ENCODE assay signal across 1 cellular context in the genomic region with DNA sequence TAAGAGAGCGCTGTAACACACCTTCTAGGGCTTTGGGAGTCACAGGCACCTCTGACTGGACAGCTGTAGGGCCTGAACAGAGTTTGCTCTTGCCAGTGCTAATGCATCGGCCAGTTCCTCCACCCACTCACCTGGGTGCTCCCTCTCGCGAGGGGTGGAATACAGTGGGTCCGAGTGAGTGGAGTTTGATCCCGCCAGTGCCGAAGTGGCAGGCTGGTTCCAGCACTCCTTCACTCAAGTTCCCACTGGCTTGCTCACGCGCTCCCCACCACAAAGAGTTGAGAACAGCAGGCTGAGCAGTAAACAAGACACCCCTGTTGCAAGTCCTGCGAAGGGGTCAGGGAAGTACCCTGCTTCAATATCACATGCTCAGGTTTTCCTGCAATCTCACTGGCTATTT.
TF ChIP-seq lines count a peak whose summit lies in the region.

No MANE protein-coding gene starts in this region.

TF ChIP-seq in GM23338, 12 proteins besides CTCF, POLR2A, EP300 and RAD21:
- TF ChIP-seq, protein P1, sequence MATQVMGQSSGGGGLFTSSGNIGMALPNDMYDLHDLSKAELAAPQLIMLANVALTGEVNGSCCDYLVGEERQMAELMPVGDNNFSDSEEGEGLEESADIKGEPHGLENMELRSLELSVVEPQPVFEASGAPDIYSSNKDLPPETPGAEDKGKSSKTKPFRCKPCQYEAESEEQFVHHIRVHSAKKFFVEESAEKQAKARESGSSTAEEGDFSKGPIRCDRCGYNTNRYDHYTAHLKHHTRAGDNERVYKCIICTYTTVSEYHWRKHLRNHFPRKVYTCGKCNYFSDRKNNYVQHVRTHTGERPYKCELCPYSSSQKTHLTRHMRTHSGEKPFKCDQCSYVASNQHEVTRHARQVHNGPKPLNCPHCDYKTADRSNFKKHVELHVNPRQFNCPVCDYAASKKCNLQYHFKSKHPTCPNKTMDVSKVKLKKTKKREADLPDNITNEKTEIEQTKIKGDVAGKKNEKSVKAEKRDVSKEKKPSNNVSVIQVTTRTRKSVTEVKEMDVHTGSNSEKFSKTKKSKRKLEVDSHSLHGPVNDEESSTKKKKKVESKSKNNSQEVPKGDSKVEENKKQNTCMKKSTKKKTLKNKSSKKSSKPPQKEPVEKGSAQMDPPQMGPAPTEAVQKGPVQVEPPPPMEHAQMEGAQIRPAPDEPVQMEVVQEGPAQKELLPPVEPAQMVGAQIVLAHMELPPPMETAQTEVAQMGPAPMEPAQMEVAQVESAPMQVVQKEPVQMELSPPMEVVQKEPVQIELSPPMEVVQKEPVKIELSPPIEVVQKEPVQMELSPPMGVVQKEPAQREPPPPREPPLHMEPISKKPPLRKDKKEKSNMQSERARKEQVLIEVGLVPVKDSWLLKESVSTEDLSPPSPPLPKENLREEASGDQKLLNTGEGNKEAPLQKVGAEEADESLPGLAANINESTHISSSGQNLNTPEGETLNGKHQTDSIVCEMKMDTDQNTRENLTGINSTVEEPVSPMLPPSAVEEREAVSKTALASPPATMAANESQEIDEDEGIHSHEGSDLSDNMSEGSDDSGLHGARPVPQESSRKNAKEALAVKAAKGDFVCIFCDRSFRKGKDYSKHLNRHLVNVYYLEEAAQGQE (IDR thresholded peaks at IDR 0.05; ENCODE audit: unreplicated experiment), result no peak
- no peak for TF ChIP-seq ZNF331 (CRISPR knock-in tag; IDR thresholded peaks at IDR 0.05; ENCODE audit: low read depth)
- no peak for TF ChIP-seq JUNB (IDR thresholded peaks at IDR 0.05; ENCODE audit: unreplicated experiment)
- TF ChIP-seq, protein P2, sequence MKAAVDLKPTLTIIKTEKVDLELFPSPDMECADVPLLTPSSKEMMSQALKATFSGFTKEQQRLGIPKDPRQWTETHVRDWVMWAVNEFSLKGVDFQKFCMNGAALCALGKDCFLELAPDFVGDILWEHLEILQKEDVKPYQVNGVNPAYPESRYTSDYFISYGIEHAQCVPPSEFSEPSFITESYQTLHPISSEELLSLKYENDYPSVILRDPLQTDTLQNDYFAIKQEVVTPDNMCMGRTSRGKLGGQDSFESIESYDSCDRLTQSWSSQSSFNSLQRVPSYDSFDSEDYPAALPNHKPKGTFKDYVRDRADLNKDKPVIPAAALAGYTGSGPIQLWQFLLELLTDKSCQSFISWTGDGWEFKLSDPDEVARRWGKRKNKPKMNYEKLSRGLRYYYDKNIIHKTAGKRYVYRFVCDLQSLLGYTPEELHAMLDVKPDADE (IDR thresholded peaks at IDR 0.05), result no peak
- no peak for TF ChIP-seq CREB1 (CRISPR knock-in tag; IDR thresholded peaks at IDR 0.05; ENCODE audit: low read depth)
- TF ChIP-seq, protein P3, sequence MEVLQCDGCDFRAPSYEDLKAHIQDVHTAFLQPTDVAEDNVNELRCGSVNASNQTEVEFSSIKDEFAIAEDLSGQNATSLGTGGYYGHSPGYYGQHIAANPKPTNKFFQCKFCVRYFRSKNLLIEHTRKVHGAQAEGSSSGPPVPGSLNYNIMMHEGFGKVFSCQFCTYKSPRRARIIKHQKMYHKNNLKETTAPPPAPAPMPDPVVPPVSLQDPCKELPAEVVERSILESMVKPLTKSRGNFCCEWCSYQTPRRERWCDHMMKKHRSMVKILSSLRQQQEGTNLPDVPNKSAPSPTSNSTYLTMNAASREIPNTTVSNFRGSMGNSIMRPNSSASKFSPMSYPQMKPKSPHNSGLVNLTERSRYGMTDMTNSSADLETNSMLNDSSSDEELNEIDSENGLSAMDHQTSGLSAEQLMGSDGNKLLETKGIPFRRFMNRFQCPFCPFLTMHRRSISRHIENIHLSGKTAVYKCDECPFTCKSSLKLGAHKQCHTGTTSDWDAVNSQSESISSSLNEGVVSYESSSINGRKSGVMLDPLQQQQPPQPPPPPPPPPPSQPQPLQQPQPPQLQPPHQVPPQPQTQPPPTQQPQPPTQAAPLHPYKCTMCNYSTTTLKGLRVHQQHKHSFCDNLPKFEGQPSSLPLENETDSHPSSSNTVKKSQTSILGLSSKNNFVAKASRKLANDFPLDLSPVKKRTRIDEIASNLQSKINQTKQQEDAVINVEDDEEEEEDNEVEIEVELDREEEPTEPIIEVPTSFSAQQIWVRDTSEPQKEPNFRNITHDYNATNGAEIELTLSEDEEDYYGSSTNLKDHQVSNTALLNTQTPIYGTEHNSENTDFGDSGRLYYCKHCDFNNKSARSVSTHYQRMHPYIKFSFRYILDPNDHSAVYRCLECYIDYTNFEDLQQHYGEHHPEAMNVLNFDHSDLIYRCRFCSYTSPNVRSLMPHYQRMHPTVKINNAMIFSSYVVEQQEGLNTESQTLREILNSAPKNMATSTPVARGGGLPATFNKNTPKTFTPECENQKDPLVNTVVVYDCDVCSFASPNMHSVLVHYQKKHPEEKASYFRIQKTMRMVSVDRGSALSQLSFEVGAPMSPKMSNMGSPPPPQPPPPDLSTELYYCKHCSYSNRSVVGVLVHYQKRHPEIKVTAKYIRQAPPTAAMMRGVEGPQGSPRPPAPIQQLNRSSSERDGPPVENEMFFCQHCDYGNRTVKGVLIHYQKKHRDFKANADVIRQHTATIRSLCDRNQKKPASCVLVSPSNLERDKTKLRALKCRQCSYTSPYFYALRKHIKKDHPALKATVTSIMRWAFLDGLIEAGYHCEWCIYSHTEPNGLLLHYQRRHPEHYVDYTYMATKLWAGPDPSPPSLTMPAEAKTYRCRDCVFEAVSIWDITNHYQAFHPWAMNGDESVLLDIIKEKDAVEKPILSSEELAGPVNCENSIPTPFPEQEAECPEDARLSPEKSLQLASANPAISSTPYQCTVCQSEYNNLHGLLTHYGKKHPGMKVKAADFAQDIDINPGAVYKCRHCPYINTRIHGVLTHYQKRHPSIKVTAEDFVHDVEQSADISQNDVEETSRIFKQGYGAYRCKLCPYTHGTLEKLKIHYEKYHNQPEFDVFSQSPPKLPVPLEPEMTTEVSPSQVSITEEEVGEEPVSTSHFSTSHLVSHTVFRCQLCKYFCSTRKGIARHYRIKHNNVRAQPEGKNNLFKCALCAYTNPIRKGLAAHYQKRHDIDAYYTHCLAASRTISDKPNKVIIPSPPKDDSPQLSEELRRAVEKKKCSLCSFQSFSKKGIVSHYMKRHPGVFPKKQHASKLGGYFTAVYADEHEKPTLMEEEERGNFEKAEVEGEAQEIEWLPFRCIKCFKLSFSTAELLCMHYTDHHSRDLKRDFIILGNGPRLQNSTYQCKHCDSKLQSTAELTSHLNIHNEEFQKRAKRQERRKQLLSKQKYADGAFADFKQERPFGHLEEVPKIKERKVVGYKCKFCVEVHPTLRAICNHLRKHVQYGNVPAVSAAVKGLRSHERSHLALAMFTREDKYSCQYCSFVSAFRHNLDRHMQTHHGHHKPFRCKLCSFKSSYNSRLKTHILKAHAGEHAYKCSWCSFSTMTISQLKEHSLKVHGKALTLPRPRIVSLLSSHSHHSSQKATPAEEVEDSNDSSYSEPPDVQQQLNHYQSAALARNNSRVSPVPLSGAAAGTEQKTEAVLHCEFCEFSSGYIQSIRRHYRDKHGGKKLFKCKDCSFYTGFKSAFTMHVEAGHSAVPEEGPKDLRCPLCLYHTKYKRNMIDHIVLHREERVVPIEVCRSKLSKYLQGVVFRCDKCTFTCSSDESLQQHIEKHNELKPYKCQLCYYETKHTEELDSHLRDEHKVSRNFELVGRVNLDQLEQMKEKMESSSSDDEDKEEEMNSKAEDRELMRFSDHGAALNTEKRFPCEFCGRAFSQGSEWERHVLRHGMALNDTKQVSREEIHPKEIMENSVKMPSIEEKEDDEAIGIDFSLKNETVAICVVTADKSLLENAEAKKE (CRISPR knock-in tag; IDR thresholded peaks at IDR 0.05), result no peak
- TF ChIP-seq EZH2phosphoT487 (IDR thresholded peaks at IDR 0.05; ENCODE audit: unreplicated experiment), result no peak
- TF ChIP-seq POLR2AphosphoS5 (IDR thresholded peaks at IDR 0.05; ENCODE audit: low read depth), result no peak
- TF ChIP-seq ZNF114 (CRISPR knock-in tag; IDR thresholded peaks at IDR 0.05), result no peak
- TF ChIP-seq STAT1 (IDR thresholded peaks at IDR 0.05; ENCODE audit: unreplicated experiment), result no peak
- no peak for TF ChIP-seq NANOG (IDR thresholded peaks at IDR 0.05; ENCODE audit: borderline replicate concordance)
- no peak for TF ChIP-seq EZH2 (IDR thresholded peaks at IDR 0.05; ENCODE audit: low read depth, unreplicated experiment)
TF ChIP-seq in GM23338: peak in this region for 0.
